ENCODE assay signal across 1 cellular context in the genomic region with DNA sequence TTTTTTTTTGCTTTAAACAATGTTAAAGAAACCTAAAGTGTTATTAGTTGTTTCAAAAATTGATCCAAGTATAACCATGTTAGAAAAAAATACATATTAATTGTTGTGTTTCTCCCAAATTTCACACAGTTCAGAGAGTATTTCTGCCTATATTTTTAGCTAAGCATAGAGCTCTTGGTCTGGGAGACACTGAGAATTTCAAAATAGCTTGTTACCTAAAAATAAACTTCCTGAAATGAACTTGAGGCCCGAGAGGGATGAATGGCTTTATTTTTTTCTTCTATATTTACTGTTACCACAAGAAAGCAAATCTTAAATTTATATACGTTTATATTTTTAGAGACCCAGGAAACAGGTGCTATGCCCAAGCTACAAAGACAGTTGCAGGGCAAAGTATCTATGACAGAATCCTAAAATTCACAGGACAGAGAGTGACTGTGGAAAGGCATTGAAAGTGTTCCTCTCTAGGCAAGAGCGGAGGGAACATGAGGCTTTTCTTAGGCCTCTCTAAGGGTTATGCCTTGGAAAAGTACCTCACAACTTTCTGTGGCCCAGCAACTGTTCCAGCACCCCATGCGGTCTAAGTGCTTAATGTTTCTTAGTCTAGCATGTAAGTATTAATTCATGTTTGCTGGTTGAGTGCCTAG.
TF ChIP-seq lines count a peak whose summit lies in the region.

No MANE protein-coding gene starts in this region.

TF ChIP-seq in HepG2, 621 proteins besides CTCF, POLR2A, EP300 and RAD21:
- no peak for TF ChIP-seq CCAR2 (optimal IDR thresholded peaks at IDR 0.05; ENCODE audit: low read depth, low read length)
- no peak for TF ChIP-seq MNT (IDR thresholded peaks at IDR 0.05)
- no peak for TF ChIP-seq TBX3 (IDR thresholded peaks at IDR 0.05; ENCODE audit: borderline replicate concordance)
- no peak for TF ChIP-seq SMARCC2 (IDR thresholded peaks at IDR 0.05)
- peak; percentile 24; the same call in 1 of the 2 replicates for TF ChIP-seq POLR2AphosphoS2 (IDR thresholded peaks at IDR 0.05; ENCODE audit: low read depth, low read length)
- TF ChIP-seq RBM22 (optimal IDR thresholded peaks at IDR 0.05; ENCODE audit: low read length), result peak; percentile 97
- TF ChIP-seq SRSF9 (IDR thresholded peaks at IDR 0.05; ENCODE audit: borderline replicate concordance, insufficient read depth, low read depth, low read length, poor library complexity, severe bottlenecking), result no peak
- TF ChIP-seq SETDB1 (CRISPR knock-in tag; IDR thresholded peaks at IDR 0.05; ENCODE audit: borderline replicate concordance), result no peak
- TF ChIP-seq ZNF180 (CRISPR knock-in tag; IDR thresholded peaks at IDR 0.05; ENCODE audit: borderline replicate concordance, low read depth), result no peak
- TF ChIP-seq, protein P1, sequence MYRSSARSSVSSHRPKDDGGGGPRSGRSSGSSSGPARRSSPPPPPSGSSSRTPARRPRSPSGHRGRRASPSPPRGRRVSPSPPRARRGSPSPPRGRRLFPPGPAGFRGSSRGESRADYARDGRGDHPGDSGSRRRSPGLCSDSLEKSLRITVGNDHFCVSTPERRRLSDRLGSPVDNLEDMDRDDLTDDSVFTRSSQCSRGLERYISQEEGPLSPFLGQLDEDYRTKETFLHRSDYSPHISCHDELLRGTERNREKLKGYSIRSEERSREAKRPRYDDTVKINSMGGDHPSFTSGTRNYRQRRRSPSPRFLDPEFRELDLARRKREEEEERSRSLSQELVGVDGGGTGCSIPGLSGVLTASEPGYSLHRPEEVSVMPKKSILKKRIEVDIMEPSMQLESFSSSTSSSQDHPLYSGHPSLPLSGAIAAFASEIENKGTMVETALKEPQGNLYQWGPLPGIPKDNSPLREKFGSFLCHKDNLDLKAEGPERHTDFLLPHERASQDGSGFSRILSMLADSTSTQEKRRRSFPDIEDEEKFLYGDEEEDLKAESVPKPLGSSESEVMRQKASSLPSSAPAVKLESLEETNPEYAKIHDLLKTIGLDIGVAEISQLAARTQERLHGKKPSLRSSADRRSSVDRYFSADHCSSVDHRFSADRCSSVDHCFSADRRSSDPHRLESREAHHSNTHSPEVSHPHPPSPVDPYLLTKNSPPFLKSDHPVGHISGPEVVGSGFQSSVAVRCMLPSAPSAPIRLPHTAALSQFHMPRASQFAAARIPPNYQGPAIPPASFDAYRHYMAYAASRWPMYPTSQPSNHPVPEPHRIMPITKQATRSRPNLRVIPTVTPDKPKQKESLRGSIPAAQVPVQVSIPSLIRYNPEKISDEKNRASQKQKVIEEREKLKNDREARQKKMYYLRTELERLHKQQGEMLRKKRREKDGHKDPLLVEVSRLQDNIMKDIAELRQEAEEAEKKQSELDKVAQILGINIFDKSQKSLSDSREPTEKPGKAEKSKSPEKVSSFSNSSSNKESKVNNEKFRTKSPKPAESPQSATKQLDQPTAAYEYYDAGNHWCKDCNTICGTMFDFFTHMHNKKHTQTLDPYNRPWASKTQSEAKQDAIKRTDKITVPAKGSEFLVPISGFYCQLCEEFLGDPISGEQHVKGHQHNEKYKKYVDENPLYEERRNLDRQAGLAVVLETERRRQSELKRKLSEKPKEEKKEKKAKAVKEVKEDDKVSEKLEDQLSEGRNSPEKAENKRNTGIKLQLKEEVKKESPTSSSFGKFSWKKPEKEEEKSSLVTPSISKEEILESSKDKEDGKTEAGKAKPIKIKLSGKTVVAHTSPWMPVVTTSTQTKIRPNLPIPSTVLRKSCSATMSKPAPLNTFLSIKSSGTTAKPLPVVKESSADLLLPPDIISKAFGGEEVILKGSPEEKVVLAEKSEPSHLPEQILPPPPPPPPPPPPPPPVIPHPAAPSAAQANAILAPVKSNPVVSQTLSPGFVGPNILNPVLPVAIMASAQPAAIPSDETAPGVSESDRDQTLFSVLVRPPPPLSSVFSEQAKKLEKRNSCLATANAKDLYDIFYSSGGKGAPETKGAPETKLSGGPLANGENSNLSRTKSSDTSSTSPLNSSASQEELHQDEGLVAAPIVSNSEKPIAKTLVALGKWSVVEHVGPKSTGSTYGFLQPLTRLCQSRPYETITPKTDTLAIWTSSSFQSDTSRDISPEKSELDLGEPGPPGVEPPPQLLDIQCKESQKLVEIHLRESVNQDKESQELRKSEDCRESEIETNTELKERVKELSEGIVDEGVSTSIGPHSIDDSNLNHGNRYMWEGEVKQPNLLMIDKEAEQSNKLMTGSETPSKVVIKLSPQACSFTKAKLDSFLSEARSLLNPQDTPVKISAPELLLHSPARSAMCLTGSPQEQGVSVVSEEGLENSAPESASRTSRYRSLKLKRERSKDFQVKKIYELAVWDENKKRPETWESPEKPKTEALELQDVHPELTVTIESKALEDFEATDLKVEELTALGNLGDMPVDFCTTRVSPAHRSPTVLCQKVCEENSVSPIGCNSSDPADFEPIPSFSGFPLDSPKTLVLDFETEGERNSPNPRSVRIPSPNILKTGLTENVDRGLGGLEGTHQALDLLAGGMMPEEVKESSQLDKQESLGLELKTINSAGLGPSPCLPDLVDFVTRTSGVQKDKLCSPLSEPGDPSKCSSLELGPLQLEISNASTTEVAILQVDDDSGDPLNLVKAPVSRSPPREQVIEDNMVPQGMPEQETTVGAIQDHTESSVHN (CRISPR knock-in tag; IDR thresholded peaks at IDR 0.05), result no peak
- TF ChIP-seq ZNF691 (CRISPR knock-in tag; IDR thresholded peaks at IDR 0.05; ENCODE audit: borderline replicate concordance, low read depth), result no peak
